16 cellular contexts compared by ENCODE assay signal in genomic region chr15:77839970-77840609, GRCh38.
"Had no signal": no experiment of that assay in that cellular context is flagged by ENCODE, and none has a peak within 500 bp of the region (broad histone marks: within the 10 kb centered on the region; RNA-seq: fewer than 3 reads in every experiment).

No MANE protein-coding gene starts in this region.

- H3K4me3 ChIP-seq: cardiac muscle cell, colonic mucosa, gastroesophageal sphincter, prostate gland, upper lobe of left lung had no signal

- H3K4me3 Mint-ChIP-seq: activated naive CD8-positive, alpha-beta T cell; mesothelial cell of epicardium; stimulated activated naive CD8-positive, alpha-beta T cell treated with anti-CD3 and anti-CD28 coated beads, Interleukin-15, Interleukin-2, amounts not matched to agents 100 ng/mL and 50 ng/mL, for 24 hours had no signal

- H3K36me3 ChIP-seq: cardiac muscle cell, colonic mucosa, gastroesophageal sphincter, neutrophil, prostate gland, upper lobe of left lung had no signal

- H3K27me3 ChIP-seq: cardiac muscle cell, colonic mucosa, upper lobe of left lung had no signal

- H3K27ac Mint-ChIP-seq: activated naive CD8-positive, alpha-beta T cell; activated T-helper 2 cell treated with anti-CD3 and anti-CD28 coated beads, Interferon-gamma antibody, Interleukin-2, Interleukin-4, amounts not matched to agents 10 μg/mL and 5 μg/mL and 100 μg/mL, durations not matched to agents 14 hours and 24 hours and 36 hours; mesothelial cell of epicardium; stimulated activated naive CD8-positive, alpha-beta T cell treated with anti-CD3 and anti-CD28 coated beads, Interleukin-15, Interleukin-2, amounts not matched to agents 100 ng/mL and 50 ng/mL, for 24 hours had no signal

- ATAC-seq: gastroesophageal sphincter, sciatic nerve had no signal

- H3K9me3 ChIP-seq: colonic mucosa, neutrophil, prostate gland had no signal

- DNase-seq: activated CD4-positive, alpha-beta T cell treated with anti-CD3 and anti-CD28 coated beads for 48 hours; activated CD8-positive, alpha-beta memory T cell treated with anti-CD3 and anti-CD28 coated beads for 24 hours; colonic mucosa; stimulated activated CD4-positive, alpha-beta T cell treated with anti-CD3 and anti-CD28 coated beads, Interleukin-12 subunit alpha, Interleukin-12 subunit beta, amount 100 ng/mL, for 4 hours; stimulated activated CD4-positive, alpha-beta T cell treated with anti-CD3 and anti-CD28 coated beads, Interleukin-2, amount 100 ng/mL, for 48 hours; stimulated activated CD8-positive, alpha-beta memory T cell treated with anti-CD3 and anti-CD28 coated beads, Interleukin-4, amount 100 ng/mL, for 48 hours had no signal

- H3K36me3 Mint-ChIP-seq: mesothelial cell of epicardium had no signal

- H3K4me1 ChIP-seq: colonic mucosa, gastroesophageal sphincter, prostate gland had no signal

- H3K27ac ChIP-seq: cardiac muscle cell, colonic mucosa, gastroesophageal sphincter, neutrophil, prostate gland, upper lobe of left lung had no signal

- H3K9me3 Mint-ChIP-seq: activated T-helper 2 cell treated with anti-CD3 and anti-CD28 coated beads, Interferon-gamma antibody, Interleukin-2, Interleukin-4, amounts not matched to agents 10 μg/mL and 5 μg/mL and 100 μg/mL, durations not matched to agents 14 hours and 24 hours and 36 hours had no signal
